19 cellular contexts compared by ENCODE assay signal in genomic region chr1:90989990-90990389, GRCh38. TPM values are rescaled to one million over a fixed set of nuclear protein-coding genes. Genes with fewer than 3 reads are reported as not detected.
A peak's percentile ranks its signal among the peaks of the same experiment; 100 is the strongest.
DNase-seq lines count a peak whose midpoint lies in the region; ATAC-seq and TF ChIP-seq lines count a peak whose summit lies in the region.
"Had no signal": no experiment of that assay in that cellular context is flagged by ENCODE, and none has a peak within 500 bp of the region (broad histone marks: within the 10 kb centered on the region; RNA-seq: fewer than 3 reads in every experiment).

No MANE protein-coding gene starts in this region.

- H3K36me3 ChIP-seq in left lung (no peaks in the 10 kb centered on the region), mammary epithelial cell (ENCODE audit: insufficient read depth, low read length) (peaks cover 3% of the 10 kb centered on the region)
- H3K36me3 ChIP-seq: BE2C, prostate gland had no signal

- no peak overlapping the region for H3K9ac ChIP-seq in mammary epithelial cell (ENCODE audit: insufficient read depth, low read length)
- H3K9ac ChIP-seq: GM23248 had no signal

- no TSS peak for BruUV-seq in mammary epithelial cell (replicated peaks; lab: Mats Ljungman, UMichigan)

- DNase-seq in left lung, result no peak
- no peak for DNase-seq in GM20000 (ENCODE audit: low spot score)
- DNase-seq in NCI-H2227 (lab: John Stamatoyannopoulos, UW; ENCODE audit: unreplicated experiment), result no peak
- no peak for DNase-seq in mammary epithelial cell
- no peak for DNase-seq in SKM-1 treated with dmso at 0.1 percent for 144 hours (lab: John Stamatoyannopoulos, UW; ENCODE audit: unreplicated experiment)
- DNase-seq: activated CD8-positive, alpha-beta memory T cell treated with anti-CD3 and anti-CD28 coated beads, Interleukin-2, amount 50 U/mL, for 4 hours; activated naive CD4-positive, alpha-beta T cell treated with anti-CD3 and anti-CD28 coated beads for 36 hours; BE2C; DMS 273 treated with DMSO at 0.1 percent for 48 hours; GM23248; hippocampal formation; Karpas-422; NCI-H146; NCI-H510A treated with DMSO at 0.1 percent for 48 hours; spleen had no signal

- H3K4me2 ChIP-seq in mammary epithelial cell (ENCODE audit: insufficient read depth, low read depth, low read length), result no peak overlapping the region

- peaks cover 8% of the 10 kb centered on the region for H4K20me1 ChIP-seq in mammary epithelial cell (ENCODE audit: insufficient read depth, low read length)

- intact Hi-C loops in left lung (cut with DNase I) (no loop called here), mammary epithelial cell (cut with micrococcal nuclease) (no loop called here)

- H2AFZ ChIP-seq in mammary epithelial cell (ENCODE audit: low read depth, low read length), result no peak overlapping the region
- H2AFZ ChIP-seq: GM23248 had no signal

- dilution Hi-C loops in mammary epithelial cell (cut with HindIII; ENCODE audit: low sequenced_read_pairs), result no loop called here

- CTCF ChIA-PET in mammary epithelial cell (lab: Charles Lee; ENCODE audit: low non-redundant PET), result no interaction called here

- ATAC-seq in GM18519 (IDR thresholded peaks at IDR 0.05; ENCODE audit: low FRiP score, unreplicated experiment) (peak; percentile 43), GM21528 (IDR thresholded peaks at IDR 0.05; ENCODE audit: low FRiP score, unreplicated experiment) (peak; percentile 66), HG03175 (IDR thresholded peaks at IDR 0.05; ENCODE audit: unreplicated experiment) (peak; percentile 52), left lung (peak; percentile 50)

- in situ Hi-C loops in mammary epithelial cell (cut with MboI; ENCODE audit: low sequenced_read_pairs in 2 of 2), result no loop called here

- H3K4me1 ChIP-seq in left lung, result peaks cover 0 to 14% of the 10 kb centered on the region in 2 donors
- peaks cover 8% of the 10 kb centered on the region for H3K4me1 ChIP-seq in mammary epithelial cell (ENCODE audit: insufficient read depth, low read length)
- H3K4me1 ChIP-seq: BE2C, prostate gland had no signal

- H3K9me3 ChIP-seq in left lung (peaks cover 0 to 9% of the 10 kb centered on the region in 2 donors), mammary epithelial cell (replicated peaks; ENCODE audit: insufficient read depth, low read length) (no peaks in the 10 kb centered on the region)
- H3K9me3 ChIP-seq: BE2C, prostate gland had no signal

- no peak for TF ChIP-seq CTCF in left lung (IDR thresholded peaks at IDR 0.05)
- no peak for TF ChIP-seq CTCF in GM20000 (IDR thresholded peaks at IDR 0.05; ENCODE audit: extremely low read depth, missing control alignments)
- TF ChIP-seq CTCF in mammary epithelial cell (conservative IDR thresholded peaks at IDR 0.05 in 1 of 2, IDR thresholded peaks at IDR 0.05 in 1 of 2; ENCODE audit: extremely low read depth in 1 of 2, insufficient read depth in 1 of 2, low read depth in 1 of 2, low read length in 2 of 2), result no peak

- H3K79me2 ChIP-seq in mammary epithelial cell (ENCODE audit: insufficient read depth, low read length), result peaks cover 99% of the 10 kb centered on the region

- H3K27ac ChIP-seq in left lung (no peak overlapping the region), mammary epithelial cell (ENCODE audit: insufficient read depth, low read depth, low read length) (no peak overlapping the region)
- H3K27ac ChIP-seq: GM23248, prostate gland had no signal

- no peaks in the 10 kb centered on the region for H3K27me3 ChIP-seq in left lung
- no peaks in the 10 kb centered on the region for H3K27me3 ChIP-seq in mammary epithelial cell (ENCODE audit: insufficient read depth, low read length)
- H3K27me3 ChIP-seq: BE2C, spleen had no signal

- no peak overlapping the region for H3K4me3 ChIP-seq in left lung
- no peak overlapping the region for H3K4me3 ChIP-seq in mammary epithelial cell (replicated peaks in 1 of 3; ENCODE audit: insufficient read depth in 1 of 3, low read depth in 2 of 3, low read length in 3 of 3)
- H3K4me3 ChIP-seq: GM23248, prostate gland, spleen had no signal

RNA-seq across cellular contexts. Expression of gene ZNF644, which starts 31.8 kb away (rescaled TPM):
- 10 to 100 TPM; 52.6 to 53.5 TPM for total RNA-seq in left lung
- total RNA-seq in mammary epithelial cell, result 10 to 100 TPM; 45.1 to 77.3 TPM
- polyA plus RNA-seq in mammary epithelial cell, result 11.0 TPM
- polyA minus RNA-seq in mammary epithelial cell, result 92.6 TPM
